Comparison of ENCODE assay signal across 1 cellular context in genomic region chr10:50229460-50229859, GRCh38.
TF ChIP-seq lines count a peak whose summit lies in the region.

No MANE protein-coding gene starts in this region.

TF ChIP-seq in HepG2, 621 proteins besides CTCF, POLR2A, EP300 and RAD21 (continued from another document):
- TF ChIP-seq ZNF33A (CRISPR knock-in tag; IDR thresholded peaks at IDR 0.05; ENCODE audit: borderline replicate concordance) (no peak), JDP2 (CRISPR knock-in tag; IDR thresholded peaks at IDR 0.05; ENCODE audit: borderline replicate concordance) (no peak), CEBPG (CRISPR knock-in tag; IDR thresholded peaks at IDR 0.05) (0 out of 2 replicates have a peak, but pooled peaks have one; percentile 16), MLXIP (CRISPR knock-in tag; IDR thresholded peaks at IDR 0.05; ENCODE audit: borderline replicate concordance) (no peak), ARNTL (CRISPR knock-in tag; IDR thresholded peaks at IDR 0.05) (no peak), ZNF180 (CRISPR knock-in tag; IDR thresholded peaks at IDR 0.05; ENCODE audit: borderline replicate concordance, low read depth) (no peak), ETV6 (CRISPR knock-in tag; conservative IDR thresholded peaks at IDR 0.05) (no peak), NR2F6 (IDR thresholded peaks at IDR 0.05) (peak; percentile 59), NR2F6 (CRISPR knock-in tag; IDR thresholded peaks at IDR 0.05) (no peak), ZNF563 (CRISPR knock-in tag; IDR thresholded peaks at IDR 0.05) (no peak), ZNF33B (CRISPR knock-in tag; IDR thresholded peaks at IDR 0.05) (no peak), SOX13 (IDR thresholded peaks at IDR 0.05) (no peak), SOX13 (CRISPR knock-in tag; conservative IDR thresholded peaks at IDR 0.05 in 1 of 2, IDR thresholded peaks at IDR 0.05 in 1 of 2) (peak in 1 of 2 experiments; percentile 19; a peak in 1 of 4 replicates), ZNF281 (CRISPR knock-in tag; IDR thresholded peaks at IDR 0.05; ENCODE audit: borderline replicate concordance) (no peak), TFAP4 (IDR thresholded peaks at IDR 0.05; ENCODE audit: borderline replicate concordance, low read depth) (no peak), ZNF484 (CRISPR knock-in tag; IDR thresholded peaks at IDR 0.05; ENCODE audit: borderline replicate concordance, low read depth) (no peak)
TF ChIP-seq in HepG2: peak in this region for 3.
